In genomic region chr1:160251687-160252526, GRCh38 we compare ENCODE assay signal across 8 cellular contexts. TPM values are rescaled to one million over a fixed set of nuclear protein-coding genes. Genes with fewer than 3 reads are reported as not detected.
DNase-seq lines count a peak whose midpoint lies in the region; ATAC-seq and TF ChIP-seq lines count a peak whose summit lies in the region.

No MANE protein-coding gene starts in this region.

- H3K36me3 Mint-ChIP-seq in activated CD4-positive, alpha-beta T cell treated with anti-CD3 and anti-CD28 coated beads, Interleukin-2, amount 10 ng/mL, durations not matched to agents 7 days and 5 days (ENCODE audit: low read depth) = peaks cover 5% of the 10 kb centered on the region

- H3K9me3 Mint-ChIP-seq in activated CD4-positive, alpha-beta T cell treated with anti-CD3 and anti-CD28 coated beads, Interleukin-2, amount 10 ng/mL, durations not matched to agents 7 days and 5 days = no peaks in the 10 kb centered on the region

- ATAC-seq in HG03175 (IDR thresholded peaks at IDR 0.05; ENCODE audit: unreplicated experiment) (peak; percentile 76), HG02623 (IDR thresholded peaks at IDR 0.05; ENCODE audit: unreplicated experiment) (no peak)

- H3K27me3 Mint-ChIP-seq in activated CD4-positive, alpha-beta T cell treated with anti-CD3 and anti-CD28 coated beads, Interleukin-2, amount 10 ng/mL, durations not matched to agents 7 days and 5 days = no peaks in the 10 kb centered on the region

- TF ChIP-seq CTCF in GM12865 (IDR thresholded peaks at IDR 0.05; ENCODE audit: insufficient read depth, low read depth, low read length, missing control alignments) = peak; percentile 65

- CTCF ChIA-PET in activated CD4-positive, alpha-beta T cell treated with anti-CD3 and anti-CD28 coated beads, Interleukin-2, amount 10 ng/mL, durations not matched to agents 7 days and 5 days (lab: Charles Lee) = interaction anchor here (0.6 to 3.0 kb wide), 26 partner anchors 9 to 580 kb away, joined by 3 to 26 read pairs (median 4); partner anchors contain the start of gene DCAF8

- DNase-seq in GM12865 (ENCODE audit: low read depth) = peak; percentile 79
- peak; percentile 25 for DNase-seq in NCI-H510A treated with DMSO at 0.1 percent for 48 hours (lab: John Stamatoyannopoulos, UW)
- DNase-seq in activated CD4-positive, alpha-beta T cell treated with anti-CD3 and anti-CD28 coated beads, Interleukin-2, amount 10 ng/mL, durations not matched to agents 7 days and 5 days = peak; percentile 74
- DNase-seq in effector CD4-positive, alpha-beta T cell = peak; percentile 55
- DNase-seq in medulla oblongata (ENCODE audit: extremely low spot score) = peak; percentile 95
- peak; percentile 16 to 42 for DNase-seq in stimulated activated CD8-positive, alpha-beta memory T cell treated with anti-CD3 and anti-CD28 coated beads, Interleukin-7, amount 100 ng/mL, for 4 hours (ENCODE audit: low read depth in 2 of 2)

- H3K27ac Mint-ChIP-seq in activated CD4-positive, alpha-beta T cell treated with anti-CD3 and anti-CD28 coated beads, Interleukin-2, amount 10 ng/mL, durations not matched to agents 7 days and 5 days = no peak overlapping the region

- no peak overlapping the region for H3K4me3 Mint-ChIP-seq in activated CD4-positive, alpha-beta T cell treated with anti-CD3 and anti-CD28 coated beads, Interleukin-2, amount 10 ng/mL, durations not matched to agents 7 days and 5 days

- no peak overlapping the region for H3K4me3 ChIP-seq in GM12865 (ENCODE audit: low read depth, low read length)

- POLR2A ChIA-PET in activated CD4-positive, alpha-beta T cell treated with anti-CD3 and anti-CD28 coated beads, Interleukin-2, amount 10 ng/mL, durations not matched to agents 7 days and 5 days (lab: Charles Lee) = no interaction called here

- peaks cover 8% of the 10 kb centered on the region for H3K4me1 Mint-ChIP-seq in activated CD4-positive, alpha-beta T cell treated with anti-CD3 and anti-CD28 coated beads, Interleukin-2, amount 10 ng/mL, durations not matched to agents 7 days and 5 days

RNA-seq across cellular contexts. Expression of gene DCAF8, which starts 10.4 kb away (rescaled TPM):
- total RNA-seq in activated CD4-positive, alpha-beta T cell treated with anti-CD3 and anti-CD28 coated beads, Interleukin-2, amount 10 ng/mL, durations not matched to agents 7 days and 5 days = 100 to 1,000 TPM; 112 to 117 TPM

RNA-seq across cellular contexts. Expression of gene PEX19, which starts 33.0 kb away (rescaled TPM):
- 10 to 100 TPM; 48.8 to 49.8 TPM for total RNA-seq in activated CD4-positive, alpha-beta T cell treated with anti-CD3 and anti-CD28 coated beads, Interleukin-2, amount 10 ng/mL, durations not matched to agents 7 days and 5 days

RNA-seq across cellular contexts. Expression of gene PEA15, which starts 46.7 kb away (rescaled TPM):
- total RNA-seq in activated CD4-positive, alpha-beta T cell treated with anti-CD3 and anti-CD28 coated beads, Interleukin-2, amount 10 ng/mL, durations not matched to agents 7 days and 5 days = 10 to 100 TPM; 29.3 to 32.5 TPM

Comparison
In these comparisons a context has a peak if more than half of its experiments do, and no peak if none do; other contexts are left out.
1. DNase-seq: peak in every context shown above with its lines; median percentile 95 in medulla oblongata; 79 in GM12865; 74 in activated CD4-positive, alpha-beta T cell treated with anti-CD3 and anti-CD28 coated beads, Interleukin-2, amount 10 ng/mL, durations not matched to agents 7 days and 5 days; 55 in effector CD4-positive, alpha-beta T cell; 29 in stimulated activated CD8-positive, alpha-beta memory T cell treated with anti-CD3 and anti-CD28 coated beads, Interleukin-7, amount 100 ng/mL, for 4 hours; 25 in NCI-H510A treated with DMSO at 0.1 percent for 48 hours.